Comparison of ENCODE assay signal across 21 cellular contexts in the genomic region with DNA sequence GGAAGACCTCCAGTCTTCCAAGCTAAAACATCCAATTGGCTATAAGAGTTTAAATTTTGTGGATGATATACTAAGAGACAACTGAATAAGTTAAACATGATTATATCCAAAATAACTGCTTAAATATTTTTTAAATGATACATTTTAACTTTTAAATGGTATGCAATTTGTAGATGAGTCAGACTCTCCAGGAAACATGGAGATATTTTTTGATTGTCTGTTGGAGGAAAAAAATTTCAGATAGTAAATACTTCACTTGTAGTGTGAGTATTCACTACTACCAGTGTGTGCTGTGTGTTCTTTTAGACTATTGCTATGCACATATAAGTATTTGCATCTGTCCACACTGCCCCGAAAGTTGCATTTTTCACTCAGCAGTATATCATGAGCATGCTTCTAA.
DNase-seq lines count a peak whose midpoint lies in the region; ATAC-seq, FAIRE-seq and TF ChIP-seq lines count a peak whose summit lies in the region.
"Had no signal": no experiment of that assay in that cellular context is flagged by ENCODE, and none has a peak within 500 bp of the region (broad histone marks: within the 10 kb centered on the region; RNA-seq: fewer than 3 reads in every experiment).

No MANE protein-coding gene starts in this region.

- DNase-seq in HS-5 (ENCODE audit: low read depth) (peak; percentile 14), astrocyte of the spinal cord (ENCODE audit: low read depth, low spot score) (peak; percentile 32), fibroblast of pulmonary artery (ENCODE audit: low read depth) (peak; percentile 28), GM12891 (ENCODE audit: insufficient read length, low spot score) (no peak), middle frontal gyrus (ENCODE audit: extremely low spot score, low spot score) (no peak), left colon (no peak), activated T-cell treated with anti-CD3 and anti-CD28 coated beads for 4 hours (no peak)
- DNase-seq: 8988T; AML-193; Calu3; CD4-positive, CD25-positive, alpha-beta regulatory T cell; DMS79; GF-D8; MG63; NCI-H1092 treated with DMSO at 0.1 percent for 48 hours; NCI-H187; NCI-H510A treated with DMSO at 0.1 percent for 48 hours; SHP77 treated with DMSO at 0.1 percent for 48 hours had no signal

- peaks cover 14% of the 10 kb centered on the region for H3K4me1 ChIP-seq in ACC112 (ENCODE audit: control insufficient read depth, insufficient read depth, low read length, unreplicated experiment)
- H3K4me1 ChIP-seq: HAP-1 had no signal

- H3K79me2 ChIP-seq in ACC112 (ENCODE audit: control insufficient read depth, insufficient read depth, low read length, unreplicated experiment): peaks cover 3% of the 10 kb centered on the region

- no peak for FAIRE-seq in GM12891 (lab: Jason Lieb, UNC)
- FAIRE-seq: HepG2 had no signal

- no peak for ATAC-seq in left colon
- ATAC-seq: HepG2 had no signal

- H3K36me3 ChIP-seq in ACC112 (ENCODE audit: insufficient read depth, low read length): peaks cover 6% of the 10 kb centered on the region; the same call in 1 of the 2 replicates

- no peaks in the 10 kb centered on the region for H3K27me3 ChIP-seq in ACC112 (ENCODE audit: insufficient read depth, low read length)
- H3K27me3 ChIP-seq: MG63 had no signal

- H3K27ac ChIP-seq in ACC112 (ENCODE audit: low read depth, low read length): peak overlapping the region; percentile 25; the same call in 1 of the 2 replicates

- H2AFZ ChIP-seq in ACC112 (ENCODE audit: low read length, unreplicated experiment): no peak overlapping the region

- in situ Hi-C loops in astrocyte of the spinal cord (cut with HindIII; ENCODE audit: low sequenced_read_pairs): no loop called here

- no peak overlapping the region for H3K4me3 ChIP-seq in ACC112 (ENCODE audit: low read depth, low read length)
- no peak overlapping the region for H3K4me3 ChIP-seq in astrocyte of the spinal cord (ENCODE audit: low read depth, low read length)
- H3K4me3 ChIP-seq in fibroblast of pulmonary artery (replicated peaks; ENCODE audit: low read depth, low read length): no peak overlapping the region
- H3K4me3 ChIP-seq: HAP-1, MG63 had no signal

- TF ChIP-seq POLR2A in GM12891 (IDR thresholded peaks at IDR 0.05; ENCODE audit: low read depth, low read length): no peak

- intact Hi-C loops in left colon (cut with DNase I, micrococcal nuclease): no loop called here

- TF ChIP-seq CTCF in astrocyte of the spinal cord (IDR thresholded peaks at IDR 0.05; ENCODE audit: low read depth, low read length) (no peak), fibroblast of pulmonary artery (IDR thresholded peaks at IDR 0.05; ENCODE audit: low read length, missing control alignments) (no peak)

TF ChIP-seq in GM12891, 5 proteins besides CTCF, POLR2A, EP300 and RAD21:
- TF ChIP-seq POU2F2 (IDR thresholded peaks at IDR 0.05; ENCODE audit: low read depth, low read length): no peak
- TF ChIP-seq TAF1 (IDR thresholded peaks at IDR 0.05; ENCODE audit: low read depth, low read length): no peak
- TF ChIP-seq SPI1 (IDR thresholded peaks at IDR 0.05; ENCODE audit: low read depth, low read length): no peak
- no peak for TF ChIP-seq PAX5 (IDR thresholded peaks at IDR 0.05; ENCODE audit: insufficient read depth, low read length, severe bottlenecking)
- no peak for TF ChIP-seq POLR2AphosphoS5 (IDR thresholded peaks at IDR 0.05; ENCODE audit: low read depth, low read length)

Comparison
In these comparisons a context has a peak if more than half of its experiments do, and no peak if none do; other contexts are left out.
1. DNase-seq: peak in HS-5 (single experiment), astrocyte of the spinal cord (single experiment) and fibroblast of pulmonary artery (single experiment); none in GM12891 (single experiment), middle frontal gyrus (single experiment), left colon (0 of 2) and activated T-cell treated with anti-CD3 and anti-CD28 coated beads for 4 hours (single experiment).